Comparison of ENCODE assay signal across 1 cellular context in the genomic region with DNA sequence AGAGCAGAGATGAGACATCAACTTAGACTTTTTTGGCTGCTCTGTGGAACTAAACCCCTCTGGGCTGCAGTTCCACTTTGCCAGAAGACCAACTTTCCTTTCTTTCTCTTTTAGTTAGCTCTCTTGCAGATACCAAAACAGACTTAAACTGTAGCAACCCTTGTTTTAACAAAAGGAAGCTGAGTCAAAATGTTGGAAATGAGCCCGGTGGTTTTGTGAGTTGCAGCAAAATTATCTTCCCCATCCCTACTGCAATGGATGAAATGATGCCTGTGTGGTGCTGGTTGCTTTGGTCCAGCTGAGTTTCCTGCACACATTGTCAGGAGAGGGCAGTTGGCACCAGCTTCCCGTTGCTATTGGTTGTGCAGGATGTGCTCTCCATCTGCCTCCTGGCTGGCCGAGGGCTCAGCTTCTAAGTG.
TF ChIP-seq lines count a peak whose summit lies in the region.

No MANE protein-coding gene starts in this region.

TF ChIP-seq in SK-N-SH, 30 proteins besides CTCF, POLR2A, EP300 and RAD21 (continued from another document):
- TF ChIP-seq, protein P1, sequence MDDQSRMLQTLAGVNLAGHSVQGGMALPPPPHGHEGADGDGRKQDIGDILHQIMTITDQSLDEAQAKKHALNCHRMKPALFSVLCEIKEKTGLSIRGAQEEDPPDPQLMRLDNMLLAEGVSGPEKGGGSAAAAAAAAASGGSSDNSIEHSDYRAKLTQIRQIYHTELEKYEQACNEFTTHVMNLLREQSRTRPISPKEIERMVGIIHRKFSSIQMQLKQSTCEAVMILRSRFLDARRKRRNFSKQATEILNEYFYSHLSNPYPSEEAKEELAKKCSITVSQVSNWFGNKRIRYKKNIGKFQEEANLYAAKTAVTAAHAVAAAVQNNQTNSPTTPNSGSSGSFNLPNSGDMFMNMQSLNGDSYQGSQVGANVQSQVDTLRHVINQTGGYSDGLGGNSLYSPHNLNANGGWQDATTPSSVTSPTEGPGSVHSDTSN (IDR thresholded peaks at IDR 0.05): peak; percentile 39
- TF ChIP-seq, protein P2, sequence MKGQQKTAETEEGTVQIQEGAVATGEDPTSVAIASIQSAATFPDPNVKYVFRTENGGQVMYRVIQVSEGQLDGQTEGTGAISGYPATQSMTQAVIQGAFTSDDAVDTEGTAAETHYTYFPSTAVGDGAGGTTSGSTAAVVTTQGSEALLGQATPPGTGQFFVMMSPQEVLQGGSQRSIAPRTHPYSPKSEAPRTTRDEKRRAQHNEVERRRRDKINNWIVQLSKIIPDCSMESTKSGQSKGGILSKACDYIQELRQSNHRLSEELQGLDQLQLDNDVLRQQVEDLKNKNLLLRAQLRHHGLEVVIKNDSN (IDR thresholded peaks at IDR 0.05; ENCODE audit: borderline replicate concordance, low read depth): no peak
- TF ChIP-seq TAF1 (IDR thresholded peaks at IDR 0.05; ENCODE audit: borderline replicate concordance, low read depth, low read length): no peak
- TF ChIP-seq POLR2AphosphoS5 (IDR thresholded peaks at IDR 0.05; ENCODE audit: low read depth, low read length): peak; percentile 24; the same call in 1 of the 2 replicates
- TF ChIP-seq, protein P3, sequence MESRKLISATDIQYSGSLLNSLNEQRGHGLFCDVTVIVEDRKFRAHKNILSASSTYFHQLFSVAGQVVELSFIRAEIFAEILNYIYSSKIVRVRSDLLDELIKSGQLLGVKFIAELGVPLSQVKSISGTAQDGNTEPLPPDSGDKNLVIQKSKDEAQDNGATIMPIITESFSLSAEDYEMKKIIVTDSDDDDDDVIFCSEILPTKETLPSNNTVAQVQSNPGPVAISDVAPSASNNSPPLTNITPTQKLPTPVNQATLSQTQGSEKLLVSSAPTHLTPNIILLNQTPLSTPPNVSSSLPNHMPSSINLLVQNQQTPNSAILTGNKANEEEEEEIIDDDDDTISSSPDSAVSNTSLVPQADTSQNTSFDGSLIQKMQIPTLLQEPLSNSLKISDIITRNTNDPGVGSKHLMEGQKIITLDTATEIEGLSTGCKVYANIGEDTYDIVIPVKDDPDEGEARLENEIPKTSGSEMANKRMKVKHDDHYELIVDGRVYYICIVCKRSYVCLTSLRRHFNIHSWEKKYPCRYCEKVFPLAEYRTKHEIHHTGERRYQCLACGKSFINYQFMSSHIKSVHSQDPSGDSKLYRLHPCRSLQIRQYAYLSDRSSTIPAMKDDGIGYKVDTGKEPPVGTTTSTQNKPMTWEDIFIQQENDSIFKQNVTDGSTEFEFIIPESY (IDR thresholded peaks at IDR 0.05; ENCODE audit: borderline replicate concordance, low read depth): no peak
- peak; percentile 56; the same call in 1 of the 2 replicates for TF ChIP-seq FOSL2 (IDR thresholded peaks at IDR 0.05; ENCODE audit: borderline replicate concordance, low read depth)
- no peak for TF ChIP-seq RFX5 (IDR thresholded peaks at IDR 0.05; ENCODE audit: low read length)
- TF ChIP-seq NFIC (IDR thresholded peaks at IDR 0.05; ENCODE audit: borderline replicate concordance): peak; percentile 89
- no peak for TF ChIP-seq RCOR1 (IDR thresholded peaks at IDR 0.05; ENCODE audit: low read length)
- TF ChIP-seq FOXJ3 (CRISPR knock-in tag; IDR thresholded peaks at IDR 0.05): no peak
- no peak for TF ChIP-seq YY1 (IDR thresholded peaks at IDR 0.05; ENCODE audit: low read depth)
- TF ChIP-seq, protein P4, sequence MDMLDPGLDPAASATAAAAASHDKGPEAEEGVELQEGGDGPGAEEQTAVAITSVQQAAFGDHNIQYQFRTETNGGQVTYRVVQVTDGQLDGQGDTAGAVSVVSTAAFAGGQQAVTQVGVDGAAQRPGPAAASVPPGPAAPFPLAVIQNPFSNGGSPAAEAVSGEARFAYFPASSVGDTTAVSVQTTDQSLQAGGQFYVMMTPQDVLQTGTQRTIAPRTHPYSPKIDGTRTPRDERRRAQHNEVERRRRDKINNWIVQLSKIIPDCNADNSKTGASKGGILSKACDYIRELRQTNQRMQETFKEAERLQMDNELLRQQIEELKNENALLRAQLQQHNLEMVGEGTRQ (IDR thresholded peaks at IDR 0.05; ENCODE audit: borderline replicate concordance, low read depth, low read length): no peak
- peak; percentile 59 for TF ChIP-seq JUND (IDR thresholded peaks at IDR 0.05)
- TF ChIP-seq EZH2phosphoT487 (IDR thresholded peaks at IDR 0.05; ENCODE audit: borderline replicate concordance, low read depth): no peak
- TF ChIP-seq MXI1 (IDR thresholded peaks at IDR 0.05; ENCODE audit: low read depth, low read length): no peak
- TF ChIP-seq, protein P5, sequence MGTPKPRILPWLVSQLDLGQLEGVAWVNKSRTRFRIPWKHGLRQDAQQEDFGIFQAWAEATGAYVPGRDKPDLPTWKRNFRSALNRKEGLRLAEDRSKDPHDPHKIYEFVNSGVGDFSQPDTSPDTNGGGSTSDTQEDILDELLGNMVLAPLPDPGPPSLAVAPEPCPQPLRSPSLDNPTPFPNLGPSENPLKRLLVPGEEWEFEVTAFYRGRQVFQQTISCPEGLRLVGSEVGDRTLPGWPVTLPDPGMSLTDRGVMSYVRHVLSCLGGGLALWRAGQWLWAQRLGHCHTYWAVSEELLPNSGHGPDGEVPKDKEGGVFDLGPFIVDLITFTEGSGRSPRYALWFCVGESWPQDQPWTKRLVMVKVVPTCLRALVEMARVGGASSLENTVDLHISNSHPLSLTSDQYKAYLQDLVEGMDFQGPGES (IDR thresholded peaks at IDR 0.05; ENCODE audit: low read depth, low read length): no peak
- no peak for TF ChIP-seq GABPA (IDR thresholded peaks at IDR 0.05; ENCODE audit: low read depth)
- peak; percentile 68 for TF ChIP-seq TCF12 (IDR thresholded peaks at IDR 0.05)
- no peak for TF ChIP-seq CHD2 (IDR thresholded peaks at IDR 0.05; ENCODE audit: low read length, partially characterized antibody)
